Comparison of ENCODE assay signal across 15 cellular contexts in the genomic region with DNA sequence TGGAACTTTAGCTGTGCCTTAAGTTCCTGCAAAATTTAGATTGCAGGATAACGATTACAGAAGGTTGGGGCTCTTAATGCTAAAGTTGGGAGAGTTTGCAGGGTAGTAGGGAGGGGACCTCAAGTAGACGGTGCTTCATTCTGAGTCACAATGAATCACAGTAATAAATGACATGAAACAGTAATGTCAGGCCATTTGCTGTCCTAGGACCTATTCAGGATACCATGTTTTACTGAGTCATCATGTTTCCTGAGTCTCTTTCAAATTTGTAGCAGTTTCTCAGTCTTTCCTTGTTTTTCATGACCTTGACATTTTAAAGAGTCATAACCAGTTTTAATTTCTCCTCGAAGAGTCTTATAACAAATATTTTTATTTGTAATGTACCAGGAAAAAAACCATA.
"Had no signal": no experiment of that assay in that cellular context is flagged by ENCODE, and none has a peak within 500 bp of the region (broad histone marks: within the 10 kb centered on the region; RNA-seq: fewer than 3 reads in every experiment).

No MANE protein-coding gene starts in this region.

- H3K9me3 ChIP-seq: prostate gland, sigmoid colon, stomach, tibial artery had no signal

- DNase-seq: activated B cell treated with CpG ODN at 0.5 μM for 24 hours; activated CD4-positive, alpha-beta T cell treated with anti-CD3 and anti-CD28 coated beads, Interleukin-2, amount 50 U/mL, for 1 hour; activated naive CD4-positive, alpha-beta T cell treated with anti-CD3 and anti-CD28 coated beads, Interleukin-2, amount 10 ng/mL, durations not matched to agents 7 days and 5 days; activated T-cell treated with anti-CD3 and anti-CD28 coated beads for 4 hours; cortex of kidney; effector memory CD4-positive, alpha-beta T cell; glutamatergic neuron; nucleus accumbens; sigmoid colon; stomach; tibial artery had no signal

- ATAC-seq: natural killer cell treated with Interleukin-12 subunit alpha and Interleukin-12 subunit beta and Interleukin-15 and Interleukin-18, amount 100 ng/mL, for 72 hours had no signal

- H3K27ac ChIP-seq: prostate gland, sigmoid colon, stomach, tibial artery had no signal

- H3K36me3 Mint-ChIP-seq: activated naive CD4-positive, alpha-beta T cell treated with anti-CD3 and anti-CD28 coated beads, Interleukin-2, amount 10 ng/mL, durations not matched to agents 7 days and 5 days; natural killer cell treated with Interleukin-12 subunit alpha and Interleukin-12 subunit beta and Interleukin-15 and Interleukin-18, amount 100 ng/mL, for 72 hours had no signal

- H3K36me3 ChIP-seq: prostate gland, sigmoid colon, stomach, tibial artery had no signal

- H3K27me3 Mint-ChIP-seq: activated B cell treated with CpG ODN at 0.5 μM for 24 hours; central memory CD8-positive, alpha-beta T cell had no signal

- H3K4me3 Mint-ChIP-seq: activated B cell treated with CpG ODN at 0.5 μM for 24 hours; activated naive CD4-positive, alpha-beta T cell treated with anti-CD3 and anti-CD28 coated beads, Interleukin-2, amount 10 ng/mL, durations not matched to agents 7 days and 5 days; central memory CD8-positive, alpha-beta T cell; natural killer cell treated with Interleukin-12 subunit alpha and Interleukin-12 subunit beta and Interleukin-15 and Interleukin-18, amount 100 ng/mL, for 72 hours had no signal

- H3K4me1 Mint-ChIP-seq: activated B cell treated with CpG ODN at 0.5 μM for 24 hours; activated naive CD4-positive, alpha-beta T cell treated with anti-CD3 and anti-CD28 coated beads, Interleukin-2, amount 10 ng/mL, durations not matched to agents 7 days and 5 days; central memory CD8-positive, alpha-beta T cell had no signal

- H3K4me1 ChIP-seq: prostate gland, sigmoid colon, stomach, tibial artery had no signal

- H3K9me3 Mint-ChIP-seq: activated B cell treated with CpG ODN at 0.5 μM for 24 hours; activated naive CD4-positive, alpha-beta T cell treated with anti-CD3 and anti-CD28 coated beads, Interleukin-2, amount 10 ng/mL, durations not matched to agents 7 days and 5 days; activated T-helper 2 cell treated with anti-CD3 and anti-CD28 coated beads, Interferon-gamma antibody, Interleukin-2, Interleukin-4, amounts not matched to agents 10 μg/mL and 5 μg/mL and 100 μg/mL, durations not matched to agents 14 hours and 24 hours and 36 hours; natural killer cell treated with Interleukin-12 subunit alpha and Interleukin-12 subunit beta and Interleukin-15 and Interleukin-18, amount 100 ng/mL, for 72 hours had no signal

- H3K27me3 ChIP-seq: sigmoid colon, stomach, tibial artery had no signal

- H3K4me3 ChIP-seq: prostate gland, sigmoid colon, stomach, tibial artery had no signal

- H3K27ac Mint-ChIP-seq: activated B cell treated with CpG ODN at 0.5 μM for 24 hours; activated naive CD4-positive, alpha-beta T cell treated with anti-CD3 and anti-CD28 coated beads, Interleukin-2, amount 10 ng/mL, durations not matched to agents 7 days and 5 days; activated T-helper 2 cell treated with anti-CD3 and anti-CD28 coated beads, Interferon-gamma antibody, Interleukin-2, Interleukin-4, amounts not matched to agents 10 μg/mL and 5 μg/mL and 100 μg/mL, durations not matched to agents 14 hours and 24 hours and 36 hours; natural killer cell treated with Interleukin-12 subunit alpha and Interleukin-12 subunit beta and Interleukin-15 and Interleukin-18, amount 100 ng/mL, for 72 hours had no signal
